9 cellular contexts compared by ENCODE assay signal in the genomic region with DNA sequence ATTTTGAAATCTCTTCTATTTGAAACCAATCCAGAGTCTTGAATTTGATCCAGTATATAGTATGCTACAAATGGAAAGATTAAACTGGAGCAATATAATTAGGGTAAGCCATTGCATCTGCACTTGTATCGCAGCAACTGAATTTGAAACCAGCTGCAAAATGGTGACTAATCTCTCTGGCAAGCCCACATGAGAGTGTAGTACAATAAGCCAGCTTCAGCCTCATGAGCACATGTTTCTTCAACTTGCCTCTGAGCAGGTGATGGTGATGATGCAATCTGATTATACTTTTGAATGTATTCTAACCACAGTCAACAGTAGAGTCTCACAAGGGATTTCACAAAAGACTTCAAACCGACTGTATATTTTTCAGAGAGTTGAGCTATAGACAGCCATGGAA. TPM values are rescaled to one million over a fixed set of nuclear protein-coding genes. Genes with fewer than 3 reads are reported as not detected.
DNase-seq lines count a peak whose midpoint lies in the region; ATAC-seq and TF ChIP-seq lines count a peak whose summit lies in the region.
"Had no signal": no experiment of that assay in that cellular context is flagged by ENCODE, and none has a peak within 500 bp of the region (broad histone marks: within the 10 kb centered on the region; RNA-seq: fewer than 3 reads in every experiment).

No MANE protein-coding gene starts in this region.

- H3K36me3 ChIP-seq in HCT116 (ENCODE audit: control insufficient read depth in 1 of 2, insufficient read depth in 2 of 2, low read length in 2 of 2) (no peaks in the 10 kb centered on the region), Loucy (ENCODE audit: insufficient read depth, low read length) (no peaks in the 10 kb centered on the region)
- H3K36me3 ChIP-seq: breast epithelium had no signal

- POLR2A ChIA-PET in HCT116 (lab: Charles Lee) = no interaction called here

- RAD21 ChIA-PET in HCT116 (lab: Charles Lee; ENCODE audit: low non-redundant PET in 1 of 2, low total read pairs in 2 of 2, uncharacterized antibody in 2 of 2, unreplicated experiment in 2 of 2) = interaction anchor here in 1 of 2 experiments (1.1 kb wide), 1 partner anchor 38 kb away, joined by 3 read pairs; no protein-coding TSS in a partner anchor

- no peaks in the 10 kb centered on the region for H3F3A ChIP-seq in Loucy (ENCODE audit: low read depth)

- H3K27ac ChIP-seq in HCT116 (ENCODE audit: low read depth, low read length) = no peak overlapping the region
- H3K27ac ChIP-seq: breast epithelium had no signal

- no TSS peak for BruUV-seq in HCT116 (replicated peaks; lab: Mats Ljungman, UMichigan)

- H3K36me3 Mint-ChIP-seq in brain (peaks cover 11% of the 10 kb centered on the region), natural killer cell (no peaks in the 10 kb centered on the region)

- H3K4me1 ChIP-seq in HCT116 (ENCODE audit: control insufficient read depth in 1 of 2, insufficient read depth in 2 of 2, low read length in 2 of 2) (no peaks in the 10 kb centered on the region), Loucy (ENCODE audit: insufficient read depth, low read length, poor library complexity, severe bottlenecking) (peaks cover 31% of the 10 kb centered on the region)
- H3K4me1 ChIP-seq: breast epithelium had no signal

- TF ChIP-seq RAD21 in HCT116 (IDR thresholded peaks at IDR 0.05; ENCODE audit: low read depth) = no peak

- intact Hi-C loops in HCT116 (cut with micrococcal nuclease) = no loop called here
- intact Hi-C loops in natural killer cell (cut with micrococcal nuclease) = no loop called here

- DNase-seq in HCT116 (ENCODE audit: low read depth, low spot score) (peak; percentile 26), RKO (ENCODE audit: low spot score) (peak; percentile 80), natural killer cell (no peak), AML-193 (lab: John Stamatoyannopoulos, UW) (no peak), GDM1 (lab: John Stamatoyannopoulos, UW) (no peak)

- H2AFZ ChIP-seq in HCT116 (ENCODE audit: low read depth, low read length, poor library complexity, severe bottlenecking) (no peak overlapping the region), Loucy (ENCODE audit: low read length) (peak overlapping the region; percentile 88)

- H3K9me3 Mint-ChIP-seq in brain (peaks cover 0 to 7% (median 3%) of the 10 kb centered on the region in 5 experiments), natural killer cell (no peaks in the 10 kb centered on the region)

- H3K27ac Mint-ChIP-seq in brain (peak overlapping the region; percentile 79 to 98 (median 95)), natural killer cell (peak overlapping the region; percentile 16 to 41)

- ATAC-seq in GM18499 (IDR thresholded peaks at IDR 0.05; ENCODE audit: insufficient read depth, unreplicated experiment) = peak; percentile 96
- ATAC-seq in HCT116 = no peak
- ATAC-seq in natural killer cell = peak; percentile 79 to 90 (median 83)

- no peak for TF ChIP-seq POLR2A in HCT116 (IDR thresholded peaks at IDR 0.05; ENCODE audit: borderline replicate concordance, extremely low read depth, insufficient read depth, insufficient read length)

- TF ChIP-seq CTCF in HCT116 (IDR thresholded peaks at IDR 0.05 in 2 of 3, conservative IDR thresholded peaks at IDR 0.05 in 1 of 3; ENCODE audit: borderline replicate concordance in 1 of 3, insufficient read depth in 1 of 3, low read depth in 2 of 3, low read length in 2 of 3) (no peak), Loucy (conservative IDR thresholded peaks at IDR 0.05; ENCODE audit: low read length) (no peak), brain (conservative IDR thresholded peaks at IDR 0.05) (no peak), natural killer cell (IDR thresholded peaks at IDR 0.05) (no peak)

- H3K4me3 ChIP-seq in HCT116 (replicated peaks in 1 of 2; ENCODE audit: low read depth in 1 of 2, low read length in 2 of 2) = no peak overlapping the region
- peak overlapping the region; percentile 8 for H3K4me3 ChIP-seq in Loucy (ENCODE audit: low read length, poor library complexity, severe bottlenecking)
- H3K4me3 ChIP-seq: breast epithelium had no signal

- H4K20me1 ChIP-seq in HCT116 (ENCODE audit: insufficient read depth) (no peaks in the 10 kb centered on the region), Loucy (ENCODE audit: insufficient read depth, low read length, poor library complexity, severe bottlenecking) (no peaks in the 10 kb centered on the region)

- no peaks in the 10 kb centered on the region for H3K27me3 Mint-ChIP-seq in brain
- H3K27me3 Mint-ChIP-seq in natural killer cell (ENCODE audit: low read depth in 2 of 2) = no peaks in the 10 kb centered on the region

- H3K9me2 ChIP-seq in HCT116 (ENCODE audit: insufficient read depth) (no peaks in the 10 kb centered on the region), Loucy (replicated peaks; ENCODE audit: low read depth, low read length) (no peaks in the 10 kb centered on the region)

- H3K4me2 ChIP-seq in HCT116 (ENCODE audit: low read length) (no peak overlapping the region), Loucy (ENCODE audit: low read depth, low read length, poor library complexity, severe bottlenecking) (peak overlapping the region; percentile 34)

- H3K4me1 Mint-ChIP-seq in brain (peaks cover 36% of the 10 kb centered on the region), natural killer cell (peaks cover 19 to 35% of the 10 kb centered on the region in 2 donors)

- H3K4me3 Mint-ChIP-seq in brain = peak overlapping the region in 4 of 5 experiments; percentile 42 to 72 (median 57)
- no peak overlapping the region for H3K4me3 Mint-ChIP-seq in natural killer cell

- H3K9ac ChIP-seq in HCT116 (ENCODE audit: low read length) (no peak overlapping the region), Loucy (ENCODE audit: low read depth, low read length, poor library complexity, severe bottlenecking) (peak overlapping the region; percentile 24)

- CTCF ChIA-PET in HCT116 (lab: Charles Lee) = interaction anchor here (1.0 kb wide), 1 partner anchor 41 kb away, joined by 3 read pairs; no protein-coding TSS in a partner anchor

- H3K27me3 ChIP-seq in HCT116 (ENCODE audit: insufficient read depth, low read length) (no peaks in the 10 kb centered on the region), Loucy (ENCODE audit: insufficient read depth, low read length, poor library complexity, severe bottlenecking) (no peaks in the 10 kb centered on the region)
- H3K27me3 ChIP-seq: breast epithelium had no signal

- H3K79me2 ChIP-seq in HCT116 (ENCODE audit: insufficient read depth, low read length) = no peaks in the 10 kb centered on the region
- H3K79me2 ChIP-seq in Loucy (ENCODE audit: insufficient read depth, low read length) = no peaks in the 10 kb centered on the region

- H3K9me3 ChIP-seq in HCT116 (ENCODE audit: control insufficient read depth in 1 of 2, insufficient read depth in 1 of 2, low read depth in 1 of 2, low read length in 2 of 2) (no peaks in the 10 kb centered on the region), Loucy (ENCODE audit: insufficient read depth, low read depth, low read length) (no peaks in the 10 kb centered on the region)
- H3K9me3 ChIP-seq: breast epithelium had no signal

TF ChIP-seq in HCT116, 20 proteins besides CTCF, POLR2A, EP300 and RAD21 (continues in another document):
- peak; percentile 85 for TF ChIP-seq CEBPB (IDR thresholded peaks at IDR 0.05; ENCODE audit: low read depth)
- TF ChIP-seq, protein P1, sequence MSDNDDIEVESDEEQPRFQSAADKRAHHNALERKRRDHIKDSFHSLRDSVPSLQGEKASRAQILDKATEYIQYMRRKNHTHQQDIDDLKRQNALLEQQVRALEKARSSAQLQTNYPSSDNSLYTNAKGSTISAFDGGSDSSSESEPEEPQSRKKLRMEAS (IDR thresholded peaks at IDR 0.05) = peak; percentile 94
- peak; percentile 1; the same call in 1 of the 2 replicates for TF ChIP-seq FOSL1 (IDR thresholded peaks at IDR 0.05; ENCODE audit: low read depth)
- peak; percentile 68 for TF ChIP-seq CBX3 (IDR thresholded peaks at IDR 0.05; ENCODE audit: low read depth)
- TF ChIP-seq, protein P2, sequence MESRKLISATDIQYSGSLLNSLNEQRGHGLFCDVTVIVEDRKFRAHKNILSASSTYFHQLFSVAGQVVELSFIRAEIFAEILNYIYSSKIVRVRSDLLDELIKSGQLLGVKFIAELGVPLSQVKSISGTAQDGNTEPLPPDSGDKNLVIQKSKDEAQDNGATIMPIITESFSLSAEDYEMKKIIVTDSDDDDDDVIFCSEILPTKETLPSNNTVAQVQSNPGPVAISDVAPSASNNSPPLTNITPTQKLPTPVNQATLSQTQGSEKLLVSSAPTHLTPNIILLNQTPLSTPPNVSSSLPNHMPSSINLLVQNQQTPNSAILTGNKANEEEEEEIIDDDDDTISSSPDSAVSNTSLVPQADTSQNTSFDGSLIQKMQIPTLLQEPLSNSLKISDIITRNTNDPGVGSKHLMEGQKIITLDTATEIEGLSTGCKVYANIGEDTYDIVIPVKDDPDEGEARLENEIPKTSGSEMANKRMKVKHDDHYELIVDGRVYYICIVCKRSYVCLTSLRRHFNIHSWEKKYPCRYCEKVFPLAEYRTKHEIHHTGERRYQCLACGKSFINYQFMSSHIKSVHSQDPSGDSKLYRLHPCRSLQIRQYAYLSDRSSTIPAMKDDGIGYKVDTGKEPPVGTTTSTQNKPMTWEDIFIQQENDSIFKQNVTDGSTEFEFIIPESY (IDR thresholded peaks at IDR 0.05; ENCODE audit: extremely low read depth, insufficient replicate concordance, low read length) = no peak
- TF ChIP-seq, protein P3, sequence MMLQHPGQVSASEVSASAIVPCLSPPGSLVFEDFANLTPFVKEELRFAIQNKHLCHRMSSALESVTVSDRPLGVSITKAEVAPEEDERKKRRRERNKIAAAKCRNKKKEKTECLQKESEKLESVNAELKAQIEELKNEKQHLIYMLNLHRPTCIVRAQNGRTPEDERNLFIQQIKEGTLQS (IDR thresholded peaks at IDR 0.05) = peak; percentile 87
- no peak for TF ChIP-seq SRF (IDR thresholded peaks at IDR 0.05; ENCODE audit: low read depth)
- no peak for TF ChIP-seq EZH2 (IDR thresholded peaks at IDR 0.05)
- no peak for TF ChIP-seq ELF1 (IDR thresholded peaks at IDR 0.05; ENCODE audit: borderline replicate concordance, low read depth)

RNA-seq across cellular contexts. Expression of gene RPA3, which starts 0.8 kb away (rescaled TPM):
- total RNA-seq in HCT116 (2021; ENCODE audit: unreplicated experiment) (87.5 TPM), natural killer cell (10 to 100 TPM; 14.2 to 25.9 (median 22.6) TPM)
- 34.1 and 53.5 TPM in 2 replicates for polyA plus RNA-seq in HCT116 (2012)
- 57.1 TPM for polyA plus RNA-seq in brain (ENCODE audit: insufficient read depth, low read depth, low replicate concordance)

Comparison
In these comparisons a context has a peak if more than half of its experiments do, and no peak if none do; other contexts are left out.
1. DNase-seq: peak in HCT116 (single experiment) and RKO (single experiment); none in natural killer cell (single experiment), AML-193 (0 of 2) and GDM1 (single experiment).